Comparison of ENCODE assay signal across 18 cellular contexts in the genomic region with DNA sequence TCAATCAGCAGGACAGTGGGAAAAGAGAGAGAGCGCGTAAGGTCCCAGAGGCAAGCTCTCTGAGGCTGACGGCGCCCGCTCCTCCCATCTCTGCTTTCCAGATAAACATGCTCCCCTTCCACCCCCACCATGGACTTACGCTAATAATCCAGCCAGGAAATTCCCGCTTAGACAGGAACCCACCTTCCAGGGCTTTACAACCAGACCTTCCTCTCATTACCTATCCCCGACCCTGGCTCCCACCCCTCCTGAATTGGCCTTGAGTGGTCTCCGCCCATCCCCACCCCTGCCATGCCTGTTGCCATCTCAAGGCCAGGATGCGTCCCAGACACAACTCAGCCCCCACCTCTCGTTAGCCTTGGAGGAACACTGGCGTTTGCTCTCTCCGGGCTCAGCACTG.
"Had no signal": no experiment of that assay in that cellular context is flagged by ENCODE, and none has a peak within 500 bp of the region (broad histone marks: within the 10 kb centered on the region; RNA-seq: fewer than 3 reads in every experiment).

No MANE protein-coding gene starts in this region.

- H3K9me3 Mint-ChIP-seq: endodermal cell, immature natural killer cell, nephron progenitor cell had no signal

- H3K4me3 ChIP-seq: coronary artery, heart right ventricle, left ventricle myocardium inferior, lung, right atrium auricular region, thyroid gland, upper lobe of left lung, uterus had no signal

- H3K36me3 ChIP-seq: heart right ventricle, left ventricle myocardium inferior, neutrophil, right atrium auricular region, thyroid gland, upper lobe of left lung, uterus had no signal

- H3K27ac ChIP-seq: coronary artery, heart right ventricle, left ventricle myocardium inferior, neutrophil, right atrium auricular region, thyroid gland, upper lobe of left lung, uterus had no signal

- ATAC-seq: heart right ventricle; naive thymus-derived CD4-positive, alpha-beta T cell had no signal

- H3K4me3 Mint-ChIP-seq: endodermal cell; immature natural killer cell; naive thymus-derived CD4-positive, alpha-beta T cell; nephron progenitor cell had no signal

- DNase-seq: effector CD4-positive, alpha-beta T cell; endodermal cell; heart right ventricle; immature natural killer cell; left ventricle myocardium inferior; mesenchymal stem cell; naive thymus-derived CD4-positive, alpha-beta T cell; nephron progenitor cell; small intestine; stimulated activated CD4-positive, alpha-beta T cell treated with anti-CD3 and anti-CD28 coated beads, Interleukin-12 subunit alpha, Interleukin-12 subunit beta, amount 100 ng/mL, for 4 hours; stimulated activated naive CD4-positive, alpha-beta T cell treated with Interleukin-2 at 50 U/mL for 16 hours; thyroid gland; upper lobe of left lung; uterus had no signal

- H3K4me1 ChIP-seq: uterus had no signal

- H3K27ac Mint-ChIP-seq: endodermal cell; immature natural killer cell; naive thymus-derived CD4-positive, alpha-beta T cell had no signal

- H3K4me1 Mint-ChIP-seq: endodermal cell; immature natural killer cell; naive thymus-derived CD4-positive, alpha-beta T cell had no signal

- H3K9me3 ChIP-seq: heart right ventricle, left ventricle myocardium inferior, neutrophil, right atrium auricular region, thyroid gland, upper lobe of left lung, uterus had no signal

- H3K27me3 ChIP-seq: heart right ventricle, neutrophil, right atrium auricular region, thyroid gland, upper lobe of left lung, uterus had no signal
